In genomic region chr1:72086394-72086793, GRCh38 we compare ENCODE assay signal across 23 cellular contexts.
DNase-seq lines count a peak whose midpoint lies in the region; ATAC-seq, FAIRE-seq and TF ChIP-seq lines count a peak whose summit lies in the region.
"Had no signal": no experiment of that assay in that cellular context is flagged by ENCODE, and none has a peak within 500 bp of the region (broad histone marks: within the 10 kb centered on the region; RNA-seq: fewer than 3 reads in every experiment).

No MANE protein-coding gene starts in this region.

- H3K4me2 ChIP-seq in HepG2 (ENCODE audit: low read depth, low read length): no peak overlapping the region
- H3K4me2 ChIP-seq: A549; BLaER1 treated with 17β-estradiol and CSF1 and Interleukin-3, amounts not matched to agents 10 nM and 100 nM had no signal

- H3K9me3 ChIP-seq in HepG2 (ENCODE audit: low read length): no peaks in the 10 kb centered on the region
- no peaks in the 10 kb centered on the region for H3K9me3 ChIP-seq in right lobe of liver
- H3K9me3 ChIP-seq in upper lobe of left lung: no peaks in the 10 kb centered on the region
- H3K9me3 ChIP-seq: A549; BE2C; BLaER1 treated with 17β-estradiol and CSF1 and Interleukin-3, amounts not matched to agents 10 nM and 100 nM had no signal

- FAIRE-seq in HepG2 (lab: Jason Lieb, UNC) (no peak), RCC 7860 (lab: Jason Lieb, UNC) (peak; percentile 50), islet of Langerhans (lab: Jason Lieb, UNC) (peak; percentile 17)
- FAIRE-seq: A549, D721Med, GM12892, H1 had no signal

- CTCF ChIA-PET in HepG2 (lab: Yijun Ruan, JAX; ENCODE audit: low intra/inter-chr PET ratio, low total read pairs): no interaction called here

- 13% methylated on average over 3 of the region's 3 CpGs for WGBS in HepG2 (ENCODE audit: low lambda C conversion rate)
- 39% methylated on average over 3 of the region's 3 CpGs for WGBS in right lobe of liver (ENCODE audit: insufficient coverage, low coverage, low lambda C conversion rate, missing lambda C conversion rate)
- WGBS in upper lobe of left lung, 2 donors: 78 to 81% methylated on average over 3 of the region's 3 CpGs

- H3K79me2 ChIP-seq in HepG2 (ENCODE audit: insufficient read depth, low read length): no peaks in the 10 kb centered on the region

- TF ChIP-seq CTCF in HepG2 (CRISPR knock-in tag; IDR thresholded peaks at IDR 0.05) (no peak), right lobe of liver (IDR thresholded peaks at IDR 0.05) (no peak), upper lobe of left lung (IDR thresholded peaks at IDR 0.05) (no peak)

- in situ Hi-C loops in HepG2 (cut with HindIII; ENCODE audit: extremely low pct_ligation_motif_present, low pct_unique_long_range_greater_than_20kb): no loop called here

- no peak overlapping the region for H3K4me3 ChIP-seq in HepG2 (replicated peaks in 1 of 3; ENCODE audit: insufficient read depth in 1 of 3, low read depth in 2 of 3, low read length in 3 of 3)
- no peak overlapping the region for H3K4me3 ChIP-seq in right lobe of liver
- no peak overlapping the region for H3K4me3 ChIP-seq in upper lobe of left lung
- H3K4me3 ChIP-seq: A549; BLaER1 treated with 17β-estradiol and CSF1 and Interleukin-3, amounts not matched to agents 10 nM and 100 nM; GM23248 had no signal

- intact Hi-C loops in HepG2 (cut with micrococcal nuclease; ENCODE audit: unreplicated experiment): no loop called here
- intact Hi-C loops in right lobe of liver (cut with DNase I): no loop called here

- no peaks in the 10 kb centered on the region for H3K36me3 ChIP-seq in HepG2 (replicated peaks in 1 of 2; ENCODE audit: control insufficient read depth in 1 of 2, insufficient read depth in 2 of 2, low read length in 2 of 2)
- H3K36me3 ChIP-seq in right lobe of liver: no peaks in the 10 kb centered on the region
- H3K36me3 ChIP-seq in upper lobe of left lung: no peaks in the 10 kb centered on the region
- H3K36me3 ChIP-seq: BE2C; BLaER1 treated with 17β-estradiol and CSF1 and Interleukin-3, amounts not matched to agents 10 nM and 100 nM had no signal

- H3K4me1 ChIP-seq in HepG2 (ENCODE audit: insufficient read depth, low read length): no peaks in the 10 kb centered on the region
- no peaks in the 10 kb centered on the region for H3K4me1 ChIP-seq in right lobe of liver
- H3K4me1 ChIP-seq in upper lobe of left lung: no peaks in the 10 kb centered on the region
- H3K4me1 ChIP-seq: A549; BE2C; BLaER1 treated with 17β-estradiol and CSF1 and Interleukin-3, amounts not matched to agents 10 nM and 100 nM had no signal

- DNase-seq in HepG2 (ENCODE audit: low spot score): no peak
- DNase-seq in right lobe of liver: no peak
- no peak for DNase-seq in RCC 7860 (ENCODE audit: low spot score)
- DNase-seq in upper lobe of left lung: no peak
- DNase-seq: 8988T; ACHN; AML-193; BE2C; CD4-positive, alpha-beta T cell; CD8-positive, alpha-beta memory T cell; DMS 273 treated with DMSO at 0.1 percent for 48 hours; DND-41; GM23248; H7; HCEC 1CT had no signal

- TF ChIP-seq POLR2A in HepG2 (IDR thresholded peaks at IDR 0.05; ENCODE audit: insufficient read depth in 1 of 2, low read depth in 2 of 2, low read length in 2 of 2) (no peak), right lobe of liver (IDR thresholded peaks at IDR 0.05) (no peak), upper lobe of left lung (IDR thresholded peaks at IDR 0.05) (no peak)

- H3K27me3 ChIP-seq in HepG2 (ENCODE audit: control insufficient read depth in 1 of 2, insufficient read depth in 2 of 2, low read length in 2 of 2): no peaks in the 10 kb centered on the region
- no peaks in the 10 kb centered on the region for H3K27me3 ChIP-seq in right lobe of liver
- no peaks in the 10 kb centered on the region for H3K27me3 ChIP-seq in upper lobe of left lung
- H3K27me3 ChIP-seq: BE2C; BLaER1 treated with 17β-estradiol and CSF1 and Interleukin-3, amounts not matched to agents 10 nM and 100 nM had no signal

- H3K27ac ChIP-seq in HepG2 (ENCODE audit: extremely low read length, insufficient read depth, low read length) (no peak overlapping the region), right lobe of liver (no peak overlapping the region), upper lobe of left lung (no peak overlapping the region)
- H3K27ac ChIP-seq: A549; BLaER1 treated with 17β-estradiol and CSF1 and Interleukin-3, amounts not matched to agents 10 nM and 100 nM; GM23248 had no signal

- TF ChIP-seq EP300 in HepG2 (IDR thresholded peaks at IDR 0.05; ENCODE audit: low read depth in 2 of 2, low read length in 2 of 2): no peak
- TF ChIP-seq EP300 in HepG2 (CRISPR knock-in tag; IDR thresholded peaks at IDR 0.05; ENCODE audit: borderline replicate concordance): no peak
- TF ChIP-seq EP300 in upper lobe of left lung (IDR thresholded peaks at IDR 0.05): no peak

- no peak overlapping the region for H2AFZ ChIP-seq in HepG2 (ENCODE audit: low read length)
- H2AFZ ChIP-seq: GM23248 had no signal

- no peak overlapping the region for H3K9ac ChIP-seq in HepG2 (ENCODE audit: insufficient read depth, low read depth, low read length)
- H3K9ac ChIP-seq: BLaER1 treated with 17β-estradiol and CSF1 and Interleukin-3, amounts not matched to agents 10 nM and 100 nM; GM23248 had no signal

- POLR2A ChIA-PET in HepG2 (lab: Yijun Ruan, JAX): no interaction called here

- no peaks in the 10 kb centered on the region for H4K20me1 ChIP-seq in HepG2 (ENCODE audit: insufficient read depth, low read length)
- H4K20me1 ChIP-seq: BLaER1 treated with 17β-estradiol and CSF1 and Interleukin-3, amounts not matched to agents 10 nM and 100 nM had no signal

- ATAC-seq in HepG2 (no peak), right lobe of liver (no peak), GM19395 (IDR thresholded peaks at IDR 0.05; ENCODE audit: unreplicated experiment) (no peak), upper lobe of left lung (ENCODE audit: low FRiP score in 2 of 2) (no peak), HG03280 (IDR thresholded peaks at IDR 0.05; ENCODE audit: unreplicated experiment) (no peak)
- ATAC-seq: A549 had no signal

- BruUV-seq in HepG2 (replicated peaks; lab: Mats Ljungman, UMichigan): no TSS peak

- TF ChIP-seq RAD21 in HepG2 (CRISPR knock-in tag; IDR thresholded peaks at IDR 0.05): no peak

TF ChIP-seq in HepG2, 621 proteins besides CTCF, POLR2A, EP300 and RAD21:
- TF ChIP-seq LCORL (IDR thresholded peaks at IDR 0.05) (no peak), LCORL (CRISPR knock-in tag; IDR thresholded peaks at IDR 0.05) (no peak), ZNF768 (CRISPR knock-in tag; IDR thresholded peaks at IDR 0.05) (no peak), MAFF (IDR thresholded peaks at IDR 0.05; ENCODE audit: low read depth, low read length) (peak; percentile 31; the same call in 1 of the 2 replicates), FOXO4 (CRISPR knock-in tag; conservative IDR thresholded peaks at IDR 0.05) (no peak), MTF1 (CRISPR knock-in tag; IDR thresholded peaks at IDR 0.05) (no peak), DNMT3B (CRISPR knock-in tag; conservative IDR thresholded peaks at IDR 0.05) (no peak), RORA (CRISPR knock-in tag; IDR thresholded peaks at IDR 0.05) (no peak), ZFP36 (IDR thresholded peaks at IDR 0.05; ENCODE audit: borderline replicate concordance, low read depth, low read length, partially characterized antibody) (no peak), TFE3 (CRISPR knock-in tag; IDR thresholded peaks at IDR 0.05) (no peak), TCF7L2 (IDR thresholded peaks at IDR 0.05; ENCODE audit: low read depth, low read length) (no peak), PTBP1 (IDR thresholded peaks at IDR 0.05; ENCODE audit: low read depth, low read length, poor library complexity, severe bottlenecking) (no peak), MAFK (conservative IDR thresholded peaks at IDR 0.05 in 1 of 2, IDR thresholded peaks at IDR 0.05 in 1 of 2; ENCODE audit: low read length in 2 of 2) (peak in 1 of 2 experiments; percentile 61; a peak in 2 of 4 replicates), TOE1 (CRISPR knock-in tag; IDR thresholded peaks at IDR 0.05) (no peak)
